Comparison of ENCODE assay signal across 13 cellular contexts in the genomic region with DNA sequence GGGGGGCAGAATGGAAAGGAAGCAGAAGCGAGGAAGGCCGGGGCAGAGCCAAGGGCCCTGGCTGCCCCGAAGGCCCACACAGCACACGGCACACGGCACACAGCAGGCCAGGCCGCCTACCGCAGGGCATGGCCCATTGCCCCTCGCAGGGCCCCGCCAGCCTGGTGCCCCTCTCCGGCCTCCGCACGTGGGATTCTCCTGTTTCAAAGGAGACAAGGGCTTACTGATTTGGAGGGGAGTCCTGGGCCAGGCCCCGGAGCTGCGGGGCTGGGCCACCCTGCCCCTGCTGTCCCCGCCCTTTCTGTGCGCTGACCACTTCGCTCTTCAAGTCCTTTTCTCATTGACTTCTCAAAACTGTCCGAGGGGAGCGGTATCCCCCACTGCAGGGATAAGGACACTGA. TPM values are rescaled to one million over a fixed set of nuclear protein-coding genes. Genes with fewer than 3 reads are reported as not detected.
DNase-seq lines count a peak whose midpoint lies in the region; ATAC-seq, FAIRE-seq and TF ChIP-seq lines count a peak whose summit lies in the region.
"Had no signal": no experiment of that assay in that cellular context is flagged by ENCODE, and none has a peak within 500 bp of the region (broad histone marks: within the 10 kb centered on the region; RNA-seq: fewer than 3 reads in every experiment).

No MANE protein-coding gene starts in this region.

- BruUV-seq in GM12878 (replicated peaks; lab: Mats Ljungman, UMichigan), result no TSS peak

- intact Hi-C loops in CD14-positive monocyte (cut with micrococcal nuclease) (no loop called here), GM12878 (cut with micrococcal nuclease; ENCODE audit: unreplicated experiment) (no loop called here)

- peak overlapping the region; percentile 8; the same call in 1 of the 2 replicates for H3K4me3 ChIP-seq in GM08714 (ENCODE audit: low read length)
- no peak overlapping the region for H3K4me3 ChIP-seq in GM12878
- H3K4me3 ChIP-seq: lung had no signal

- FAIRE-seq in GM12878 (lab: Jason Lieb, UNC), result no peak

- peak overlapping the region; percentile 59 for H3K4me2 ChIP-seq in GM12878 (ENCODE audit: control insufficient read depth, insufficient read depth)
- H3K4me2 ChIP-seq: SK-N-SH had no signal

- TF ChIP-seq RAD21 in GM12878 (IDR thresholded peaks at IDR 0.05; ENCODE audit: insufficient read depth, low read depth, low read length), result no peak

- no peak for TF ChIP-seq EP300 in GM12878 (IDR thresholded peaks at IDR 0.05; ENCODE audit: borderline replicate concordance in 1 of 2, control insufficient read depth in 1 of 2, low read depth in 2 of 2, low read length in 2 of 2)

- H3K9me3 ChIP-seq in GM12878 (replicated peaks; ENCODE audit: control insufficient read depth, insufficient read depth, low read length), result no peaks in the 10 kb centered on the region
- H3K9me3 ChIP-seq: SK-N-SH had no signal

- H3K27me3 Mint-ChIP-seq in CD14-positive monocyte (ENCODE audit: low read depth in 3 of 3) (peaks cover 0 to 2% (median 2%) of the 10 kb centered on the region in 3 donors), endothelial cell (ENCODE audit: unreplicated experiment) (peaks cover 12% of the 10 kb centered on the region), type B pancreatic cell (peaks cover 3% of the 10 kb centered on the region)
- H3K27me3 Mint-ChIP-seq in natural killer cell treated with Interleukin-12 subunit alpha and Interleukin-12 subunit beta and Interleukin-15 and Interleukin-18, amount 100 ng/mL, for 72 hours, result no peaks in the 10 kb centered on the region

- no peaks in the 10 kb centered on the region for H4K20me1 ChIP-seq in GM12878 (ENCODE audit: control insufficient read depth, insufficient read depth)

- H3K36me3 Mint-ChIP-seq in CD14-positive monocyte (no peaks in the 10 kb centered on the region), endothelial cell (ENCODE audit: low read depth, unreplicated experiment) (peaks cover 7% of the 10 kb centered on the region), type B pancreatic cell (no peaks in the 10 kb centered on the region)
- no peaks in the 10 kb centered on the region for H3K36me3 Mint-ChIP-seq in natural killer cell treated with Interleukin-12 subunit alpha and Interleukin-12 subunit beta and Interleukin-15 and Interleukin-18, amount 100 ng/mL, for 72 hours

- peak overlapping the region; percentile 75 to 93 (median 90) for H3K27ac Mint-ChIP-seq in CD14-positive monocyte
- peak overlapping the region; percentile 96 to 97 for H3K27ac Mint-ChIP-seq in natural killer cell treated with Interleukin-12 subunit alpha and Interleukin-12 subunit beta and Interleukin-15 and Interleukin-18, amount 100 ng/mL, for 72 hours
- H3K27ac Mint-ChIP-seq in endothelial cell (ENCODE audit: unreplicated experiment), result no peak overlapping the region
- H3K27ac Mint-ChIP-seq in type B pancreatic cell, result no peak overlapping the region

- no peaks in the 10 kb centered on the region for H3K79me2 ChIP-seq in GM12878 (ENCODE audit: control insufficient read depth, insufficient read depth, low read length)

- DNase-seq in CD14-positive monocyte (ENCODE audit: low spot score), result no peak
- DNase-seq in GM12878 (ENCODE audit: low read depth, low spot score), result no peak
- no peak for DNase-seq in natural killer cell treated with Interleukin-12 subunit alpha and Interleukin-12 subunit beta and Interleukin-15 and Interleukin-18, amount 100 ng/mL, for 72 hours (ENCODE audit: low spot score)
- DNase-seq in endothelial cell (ENCODE audit: low spot score), result no peak
- DNase-seq in type B pancreatic cell (ENCODE audit: extremely low spot score, unreplicated experiment), result no peak
- DNase-seq: activated CD4-positive, alpha-beta T cell treated with anti-CD3 and anti-CD28 coated beads for 1 hour; SK-N-SH; stimulated activated CD4-positive, alpha-beta T cell treated with anti-CD3 and anti-CD28 coated beads, Interleukin-4, amount 100 ng/mL, for 1 hour had no signal

- RAD21 ChIA-PET in GM12878 (lab: Charles Lee; ENCODE audit: unreplicated experiment), result no interaction called here

- TF ChIP-seq CTCF in CD14-positive monocyte (IDR thresholded peaks at IDR 0.05) (no peak), GM12878 (IDR thresholded peaks at IDR 0.05 in 2 of 3, conservative IDR thresholded peaks at IDR 0.05 in 1 of 3; ENCODE audit: control insufficient read depth in 2 of 3, extremely low read depth in 1 of 3, insufficient read depth in 1 of 3, low read depth in 3 of 3, low read length in 3 of 3) (no peak), endothelial cell (IDR thresholded peaks at IDR 0.05; ENCODE audit: unreplicated experiment) (no peak), type B pancreatic cell (conservative IDR thresholded peaks at IDR 0.05) (no peak)

- H3K27me3 ChIP-seq in GM12878 (replicated peaks in 1 of 2; ENCODE audit: control insufficient read depth in 2 of 2, insufficient read depth in 2 of 2, low read length in 1 of 2), result no peaks in the 10 kb centered on the region

- H3K4me1 ChIP-seq in GM12878 (ENCODE audit: control insufficient read depth, insufficient read depth, low read length), result peaks cover 47% of the 10 kb centered on the region

- H3K9me3 Mint-ChIP-seq in CD14-positive monocyte (peaks cover 0 to 4% (median 0%) of the 10 kb centered on the region in 7 donors), endothelial cell (ENCODE audit: unreplicated experiment) (no peaks in the 10 kb centered on the region), type B pancreatic cell (no peaks in the 10 kb centered on the region)
- no peaks in the 10 kb centered on the region for H3K9me3 Mint-ChIP-seq in natural killer cell treated with Interleukin-12 subunit alpha and Interleukin-12 subunit beta and Interleukin-15 and Interleukin-18, amount 100 ng/mL, for 72 hours

- no peaks in the 10 kb centered on the region for H3K36me3 ChIP-seq in GM12878 (ENCODE audit: control insufficient read depth in 2 of 2, insufficient read depth in 2 of 2, low read length in 1 of 2)

- peak overlapping the region; percentile 59 to 69 for H3K4me3 Mint-ChIP-seq in CD14-positive monocyte
- peak overlapping the region; percentile 82 for H3K4me3 Mint-ChIP-seq in natural killer cell treated with Interleukin-12 subunit alpha and Interleukin-12 subunit beta and Interleukin-15 and Interleukin-18, amount 100 ng/mL, for 72 hours
- H3K4me3 Mint-ChIP-seq in endothelial cell (ENCODE audit: unreplicated experiment), result no peak overlapping the region
- H3K4me3 Mint-ChIP-seq in type B pancreatic cell, result no peak overlapping the region

- peak overlapping the region; percentile 37 for H2AFZ ChIP-seq in GM12878 (ENCODE audit: control insufficient read depth, low read depth, low read length)

- SMC1A ChIA-PET in GM12878 (lab: Charles Lee; ENCODE audit: uncharacterized antibody, unreplicated experiment), result no interaction called here

- in situ Hi-C loops in GM12878 (cut with MboI), result no loop called here

- ATAC-seq in GM12878 (no peak), HG03139 (IDR thresholded peaks at IDR 0.05; ENCODE audit: unreplicated experiment) (no peak)
- no peak for ATAC-seq in natural killer cell treated with Interleukin-12 subunit alpha and Interleukin-12 subunit beta and Interleukin-15 and Interleukin-18, amount 100 ng/mL, for 72 hours

- no peak overlapping the region for H3K9ac ChIP-seq in GM12878 (ENCODE audit: control insufficient read depth, insufficient read depth, low read length)
- H3K9ac ChIP-seq: SK-N-SH had no signal

- CTCF ChIA-PET in GM12878 (lab: Yijun Ruan, JAX), result no interaction called here

- TF ChIP-seq POLR2A in GM12878 (IDR thresholded peaks at IDR 0.05; ENCODE audit: low read depth, low read length), result no peak

- 40% methylated on average over 19 of the region's 19 CpGs for WGBS in GM12878 (ENCODE audit: insufficient coverage, insufficient replicate concordance, low lambda C conversion rate, missing lambda C conversion rate)

- POLR2A ChIA-PET in GM12878 (lab: Charles Lee), result interaction anchor here (0.6 kb wide), 1 partner anchor 1249 kb away, joined by 5 read pairs; no protein-coding TSS in a partner anchor

- H3K4me1 Mint-ChIP-seq in CD14-positive monocyte, result peaks cover 68% of the 10 kb centered on the region
- peaks cover 41 to 42% of the 10 kb centered on the region in 2 donors for H3K4me1 Mint-ChIP-seq in natural killer cell treated with Interleukin-12 subunit alpha and Interleukin-12 subunit beta and Interleukin-15 and Interleukin-18, amount 100 ng/mL, for 72 hours (ENCODE audit: low read depth in 2 of 2)
- peaks cover 5% of the 10 kb centered on the region for H3K4me1 Mint-ChIP-seq in endothelial cell (ENCODE audit: unreplicated experiment)
- peaks cover 5% of the 10 kb centered on the region for H3K4me1 Mint-ChIP-seq in type B pancreatic cell (ENCODE audit: unreplicated experiment)

- H3K27ac ChIP-seq in GM12878 (ENCODE audit: control insufficient read depth, insufficient read depth), result 0 out of 2 replicates have a peak overlapping the region, but pooled peaks have one; percentile 61

RNA-seq across cellular contexts. Expression of a gene that starts 7.7 kb away (rescaled TPM):
- polyA plus RNA-seq in CD14-positive monocyte, result 10 to 100 TPM; 39.2 to 43.0 TPM
- 144 and 151 TPM in 2 replicates for total RNA-seq in GM12878 (2013; cell fraction: nucleolus; rRNA removed)
- total RNA-seq in GM12878 (2014; rRNA removed), result 25.2 and 26.6 TPM in 2 replicates
- 23.3 and 23.5 TPM in 2 replicates for total RNA-seq in GM12878 (2014; rRNA removed; fragmentation: Illumina TruSeq; extraction: Trizol)
- total RNA-seq in GM12878 (2021), result 36.1 and 45.1 TPM in 2 replicates
- polyA plus RNA-seq in GM12878 (2011; ENCODE audit: low read depth), result 16.0 TPM
- polyA plus RNA-seq in GM12878 (2011; rRNA removed), result 39.9 and 53.9 TPM in 2 replicates
- 37.9 and 49.1 TPM in 2 replicates for polyA plus RNA-seq in GM12878 (2011; cell fraction: cytosol; rRNA removed)
- polyA plus RNA-seq in GM12878 (2011; cell fraction: nucleus; rRNA removed), result 213 and 242 TPM in 2 replicates
- polyA plus RNA-seq in GM12878 (2012), result 34.1 and 38.8 TPM in 2 replicates
- polyA plus RNA-seq in GM12878 (2014; fragmentation: Illumina TruSeq; extraction: Trizol), result 17.3 and 22.9 TPM in 2 replicates
- polyA plus RNA-seq in GM12878 (2014; fragmentation: Nextera tagmentation; extraction: Ambion mirVana), result 1 to 10 TPM; 4.5 to 7.9 TPM
- 40.6 and 42.3 TPM in 2 replicates for polyA plus RNA-seq in GM12878 (2014; rRNA removed)
- 10 to 100 TPM; 26.0 to 29.0 TPM for polyA plus RNA-seq in GM12878 (2016; fragmentation: Nextera tagmentation; extraction: Ambion mirVana)
- 63.2 and 88.8 TPM in 2 replicates for polyA minus RNA-seq in GM12878 (2011; rRNA and poly(A)+ RNA removed)
- polyA minus RNA-seq in GM12878 (2011; cell fraction: cytosol; rRNA and poly(A)+ RNA removed), result 9.1 and 13.4 TPM in 2 replicates
- 79.1 and 138 TPM in 2 replicates for polyA minus RNA-seq in GM12878 (2011; cell fraction: nucleus; rRNA and poly(A)+ RNA removed)
- total RNA-seq in natural killer cell treated with Interleukin-12 subunit alpha and Interleukin-12 subunit beta and Interleukin-15 and Interleukin-18, amount 100 ng/mL, for 72 hours, result 100 to 1,000 TPM; 133 to 191 TPM
- 53.1 TPM for total RNA-seq in endothelial cell (ENCODE audit: unreplicated experiment)
- total RNA-seq in type B pancreatic cell (ENCODE audit: low replicate concordance), result 52.7 and 76.2 TPM in 2 replicates

RNA-seq across cellular contexts. Expression of a gene that starts 36.0 kb away (rescaled TPM):
- polyA plus RNA-seq in CD14-positive monocyte, result 10 to 100 TPM; 54.2 to 59.4 TPM
- 21.9 and 24.9 TPM in 2 replicates for total RNA-seq in GM12878 (2013; cell fraction: nucleolus; rRNA removed)
- total RNA-seq in GM12878 (2014; rRNA removed), result 120 and 134 TPM in 2 replicates
- 167 and 175 TPM in 2 replicates for total RNA-seq in GM12878 (2014; rRNA removed; fragmentation: Illumina TruSeq; extraction: Trizol)
- total RNA-seq in GM12878 (2021), result 311 and 330 TPM in 2 replicates
- polyA plus RNA-seq in GM12878 (2011; ENCODE audit: low read depth), result 118 TPM
- polyA plus RNA-seq in GM12878 (2011; rRNA removed), result 193 and 198 TPM in 2 replicates
- 148 and 169 TPM in 2 replicates for polyA plus RNA-seq in GM12878 (2011; cell fraction: cytosol; rRNA removed)
- 78.5 and 127 TPM in 2 replicates for polyA plus RNA-seq in GM12878 (2011; cell fraction: nucleus; rRNA removed)
- polyA plus RNA-seq in GM12878 (2012), result 119 and 164 TPM in 2 replicates
- polyA plus RNA-seq in GM12878 (2014; fragmentation: Illumina TruSeq; extraction: Trizol), result 262 and 268 TPM in 2 replicates
- polyA plus RNA-seq in GM12878 (2014; fragmentation: Nextera tagmentation; extraction: Ambion mirVana), result 10 to 100 TPM; 42.3 to 77.6 TPM
- 299 and 332 TPM in 2 replicates for polyA plus RNA-seq in GM12878 (2014; rRNA removed)
- polyA plus RNA-seq in GM12878 (2016; fragmentation: Nextera tagmentation; extraction: Ambion mirVana), result 100 to 1,000 TPM; 269 to 302 TPM
- polyA minus RNA-seq in GM12878 (2011; rRNA and poly(A)+ RNA removed), result 56.9 and 60.6 TPM in 2 replicates
- polyA minus RNA-seq in GM12878 (2011; cell fraction: cytosol; rRNA and poly(A)+ RNA removed), result 39.2 and 49.7 TPM in 2 replicates
- 21.6 and 37.5 TPM in 2 replicates for polyA minus RNA-seq in GM12878 (2011; cell fraction: nucleus; rRNA and poly(A)+ RNA removed)
- 100 to 1,000 TPM; 314 to 481 TPM for total RNA-seq in natural killer cell treated with Interleukin-12 subunit alpha and Interleukin-12 subunit beta and Interleukin-15 and Interleukin-18, amount 100 ng/mL, for 72 hours
- 162 TPM for total RNA-seq in endothelial cell (ENCODE audit: unreplicated experiment)
- total RNA-seq in type B pancreatic cell (ENCODE audit: low replicate concordance), result 174 and 245 TPM in 2 replicates

RNA-seq across cellular contexts. Expression of a gene that starts 53.2 kb away (rescaled TPM):
- polyA plus RNA-seq in CD14-positive monocyte (not detected), GM12878 (2011; rRNA removed) (0.04 TPM in 1 of 2 replicates, not detected in the other), GM12878 (2014; fragmentation: Illumina TruSeq; extraction: Trizol) (not detected in 2 replicates), GM12878 (2014; fragmentation: Nextera tagmentation; extraction: Ambion mirVana) (not detected), GM12878 (2014; rRNA removed) (not detected in 2 replicates), GM12878 (2016; fragmentation: Nextera tagmentation; extraction: Ambion mirVana) (under 1 TPM in 1 of 2 experiments, not detected in 1; 0.07 TPM)
- not detected in 2 replicates for total RNA-seq in GM12878 (2013; cell fraction: nucleolus; rRNA removed)
- total RNA-seq in GM12878 (2014; rRNA removed) (not detected in 2 replicates), GM12878 (2014; rRNA removed; fragmentation: Illumina TruSeq; extraction: Trizol) (not detected in 2 replicates), GM12878 (2021) (not detected in 2 replicates), endothelial cell (ENCODE audit: unreplicated experiment) (not detected), type B pancreatic cell (ENCODE audit: low replicate concordance) (not detected in 2 replicates)
- not detected for polyA plus RNA-seq in GM12878 (2011; ENCODE audit: low read depth)
- not detected in 2 replicates for polyA plus RNA-seq in GM12878 (2011; cell fraction: cytosol; rRNA removed)
- not detected in 2 replicates for polyA plus RNA-seq in GM12878 (2011; cell fraction: nucleus; rRNA removed)
- not detected in 2 replicates for polyA plus RNA-seq in GM12878 (2012)
- polyA minus RNA-seq in GM12878 (2011; rRNA and poly(A)+ RNA removed), result not detected in 2 replicates
- polyA minus RNA-seq in GM12878 (2011; cell fraction: cytosol; rRNA and poly(A)+ RNA removed), result not detected in 2 replicates
- not detected in 2 replicates for polyA minus RNA-seq in GM12878 (2011; cell fraction: nucleus; rRNA and poly(A)+ RNA removed)
- not detected for total RNA-seq in natural killer cell treated with Interleukin-12 subunit alpha and Interleukin-12 subunit beta and Interleukin-15 and Interleukin-18, amount 100 ng/mL, for 72 hours
- total RNA-seq: dermis microvascular lymphatic vessel endothelial cell, lung, posterior vena cava had no signal
- polyA plus RNA-seq: lung, SK-N-SH had no signal

Comparison
In these comparisons a context has a peak if more than half of its experiments do, and no peak if none do; other contexts are left out.
1. H3K27ac Mint-ChIP-seq: peak in CD14-positive monocyte (7 of 7) and natural killer cell treated with Interleukin-12 subunit alpha and Interleukin-12 subunit beta and Interleukin-15 and Interleukin-18, amount 100 ng/mL, for 72 hours (2 of 2); none in endothelial cell (single experiment) and type B pancreatic cell (single experiment).
2. H3K4me3 Mint-ChIP-seq: peak in CD14-positive monocyte (2 of 2) and natural killer cell treated with Interleukin-12 subunit alpha and Interleukin-12 subunit beta and Interleukin-15 and Interleukin-18, amount 100 ng/mL, for 72 hours (single experiment); none in endothelial cell (single experiment) and type B pancreatic cell (single experiment).